In the genomic region with DNA sequence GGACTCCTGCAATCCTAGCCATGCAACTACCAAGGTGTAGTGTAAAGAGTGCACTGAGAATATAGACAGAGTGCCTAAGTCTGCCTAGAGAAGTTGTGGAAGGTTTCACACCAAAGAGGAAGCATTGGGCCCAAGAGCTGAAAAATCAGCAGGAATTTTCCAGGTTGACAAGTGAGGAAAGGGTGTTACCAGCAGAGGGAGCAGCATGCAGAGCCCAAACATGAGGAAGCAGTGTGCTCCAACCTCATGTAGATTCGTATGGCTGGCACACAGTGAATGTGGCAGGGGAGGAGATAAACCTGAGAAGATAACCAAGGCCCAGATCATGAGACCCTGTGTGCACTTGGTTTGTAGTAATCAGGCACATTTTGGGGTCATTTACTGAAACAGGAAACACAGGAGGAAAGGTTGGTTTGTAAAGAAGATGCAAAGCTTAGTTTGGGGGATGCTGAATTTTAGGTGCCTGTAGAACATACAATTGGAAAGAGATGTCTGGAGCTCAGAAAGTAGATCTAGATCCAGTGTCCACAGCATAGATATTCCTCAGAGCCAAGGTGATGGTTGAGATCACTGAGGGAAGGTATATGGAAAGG, we compare ENCODE assay signal across 8 cellular contexts. TPM values are rescaled to one million over a fixed set of nuclear protein-coding genes. Genes with fewer than 3 reads are reported as not detected.
DNase-seq lines count a peak whose midpoint lies in the region; ATAC-seq, FAIRE-seq and TF ChIP-seq lines count a peak whose summit lies in the region.

No MANE protein-coding gene starts in this region.

- no peaks in the 10 kb centered on the region for H3K9me3 ChIP-seq in neutrophil

- H3K4me3 ChIP-seq in fibroblast of the aortic adventitia (ENCODE audit: low read depth, low read length) (no peak overlapping the region), neutrophil (ENCODE audit: low read depth in 1 of 2, low read length in 1 of 2) (no peak overlapping the region)

- FAIRE-seq in GM19239 (lab: Jason Lieb, UNC) = peak; percentile 74

- H3K4me1 ChIP-seq in neutrophil (ENCODE audit: control insufficient read depth in 1 of 2, insufficient read depth in 1 of 2, low read depth in 1 of 2, low read length in 1 of 2) = peaks cover 4 to 14% of the 10 kb centered on the region in 2 experiments

- H3K27me3 ChIP-seq in neutrophil = no peaks in the 10 kb centered on the region

- TF ChIP-seq CTCF in fibroblast of the aortic adventitia (IDR thresholded peaks at IDR 0.05; ENCODE audit: insufficient read depth, low read length) = peak; percentile 85
- no peak for TF ChIP-seq CTCF in neutrophil (IDR thresholded peaks at IDR 0.05)

- H3K27ac ChIP-seq in neutrophil = peak overlapping the region; percentile 21

- no peaks in the 10 kb centered on the region for H3K36me3 ChIP-seq in neutrophil

- peak; percentile 55 to 80 for DNase-seq in AML-193 (lab: John Stamatoyannopoulos, UW)
- no peak for DNase-seq in GM19239 (ENCODE audit: insufficient read length, low spot score)
- peak; percentile 38 for DNase-seq in NCI-H446 treated with DMSO at 0.1 percent for 48 hours (lab: John Stamatoyannopoulos, UW)
- peak; percentile 7 for DNase-seq in activated T-cell treated with anti-CD3 and anti-CD28 coated beads for 1 hour (ENCODE audit: low read depth)
- DNase-seq in fibroblast of the aortic adventitia (ENCODE audit: low read depth) = peak; percentile 70
- no peak for DNase-seq in amniotic stem cell (lab: John Stamatoyannopoulos, UW)

- ATAC-seq in GM21786 (IDR thresholded peaks at IDR 0.05; ENCODE audit: unreplicated experiment) = no peak

RNA-seq across cellular contexts. Expression of gene HPX, which starts 1.7 kb away (rescaled TPM):
- 1.2 TPM in 1 of 2 replicates, not detected in the other for total RNA-seq in fibroblast of the aortic adventitia (ENCODE audit: low replicate concordance)

RNA-seq across cellular contexts. Expression of gene APBB1, which starts 20.2 kb away (rescaled TPM):
- total RNA-seq in fibroblast of the aortic adventitia (ENCODE audit: low replicate concordance) = 41.8 and 52.4 TPM in 2 replicates

RNA-seq across cellular contexts. Expression of gene TRIM3, which starts 34.7 kb away (rescaled TPM):
- total RNA-seq in fibroblast of the aortic adventitia (ENCODE audit: low replicate concordance) = 18.9 and 23.8 TPM in 2 replicates

RNA-seq across cellular contexts. Expression of gene ARFIP2, which starts 42.1 kb away (rescaled TPM):
- 45.7 and 49.1 TPM in 2 replicates for total RNA-seq in fibroblast of the aortic adventitia (ENCODE audit: low replicate concordance)

RNA-seq across cellular contexts. Expression of gene TIMM10B, which starts 42.2 kb away (rescaled TPM):
- 30.1 and 41.8 TPM in 2 replicates for total RNA-seq in fibroblast of the aortic adventitia (ENCODE audit: low replicate concordance)

Comparison
In these comparisons a context has a peak if more than half of its experiments do, and no peak if none do; other contexts are left out.
1. DNase-seq: peak in AML-193 (2 of 2), NCI-H446 treated with DMSO at 0.1 percent for 48 hours (single experiment), activated T-cell treated with anti-CD3 and anti-CD28 coated beads for 1 hour (single experiment) and fibroblast of the aortic adventitia (single experiment); none in GM19239 (single experiment) and amniotic stem cell (single experiment).